11 cellular contexts compared by ENCODE assay signal in the genomic region with DNA sequence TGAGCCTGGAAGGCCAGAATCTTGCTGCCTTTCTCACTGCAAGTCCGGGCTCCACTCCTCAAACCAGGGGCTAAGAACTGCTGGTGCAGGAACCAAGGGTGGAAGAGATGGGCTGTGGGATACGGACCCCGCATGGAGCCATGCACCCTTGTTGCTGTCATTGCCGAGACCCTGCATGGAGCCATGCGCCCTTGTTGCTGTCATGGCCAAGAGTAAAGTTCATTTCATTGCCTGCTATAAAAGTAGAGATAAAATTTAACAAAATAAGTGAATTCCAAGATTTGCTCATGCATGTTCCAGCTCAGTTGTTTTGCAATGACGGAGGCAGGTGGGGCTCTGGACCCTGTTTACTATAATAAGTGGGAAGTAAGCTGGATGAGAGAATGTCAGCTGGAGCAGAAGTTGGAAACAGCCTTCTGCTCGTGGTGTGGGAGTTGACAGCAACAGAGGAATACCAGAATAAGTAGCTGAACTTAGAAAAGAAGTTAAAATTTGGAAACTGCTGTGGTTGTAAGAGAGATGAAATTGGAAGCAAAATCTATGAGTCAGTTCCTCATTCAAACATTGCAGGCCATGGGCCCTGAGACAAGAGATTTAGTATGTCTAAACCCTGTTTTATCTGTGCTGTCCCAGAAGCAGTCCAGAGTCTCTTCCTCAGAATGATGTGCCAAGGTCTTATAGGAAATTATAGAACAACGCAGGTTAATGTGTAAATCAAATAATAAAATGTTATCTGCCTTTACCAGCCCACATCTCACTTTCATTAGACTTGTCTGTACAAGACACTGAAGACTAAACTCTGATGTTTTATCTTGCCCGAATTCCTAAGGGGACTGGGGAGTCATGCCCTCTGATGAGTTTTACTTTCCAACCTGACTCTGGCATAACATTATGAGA. TPM values are rescaled to one million over a fixed set of nuclear protein-coding genes. Genes with fewer than 3 reads are reported as not detected.
A peak's percentile ranks its signal among the peaks of the same experiment; 100 is the strongest.
DNase-seq lines count a peak whose midpoint lies in the region; ATAC-seq and TF ChIP-seq lines count a peak whose summit lies in the region.
"Had no signal": no experiment of that assay in that cellular context is flagged by ENCODE, and none has a peak within 500 bp of the region (broad histone marks: within the 10 kb centered on the region; RNA-seq: fewer than 3 reads in every experiment).

No MANE protein-coding gene starts in this region.

- H3K36me3 ChIP-seq in body of pancreas (replicated peaks in 1 of 2; ENCODE audit: insufficient read depth in 1 of 2, low read depth in 2 of 2) (no peaks in the 10 kb centered on the region), left ventricle myocardium inferior (no peaks in the 10 kb centered on the region)

- H3K27me3 ChIP-seq in body of pancreas: no peaks in the 10 kb centered on the region
- H3K27me3 ChIP-seq in left ventricle myocardium inferior (ENCODE audit: low read depth): peaks cover 26% of the 10 kb centered on the region

- H3K4me3 ChIP-seq in body of pancreas (no peak overlapping the region), left ventricle myocardium inferior (no peak overlapping the region)

- H3K4me1 ChIP-seq in body of pancreas (no peaks in the 10 kb centered on the region), left ventricle myocardium inferior (no peaks in the 10 kb centered on the region)

- TF ChIP-seq CTCF in body of pancreas (IDR thresholded peaks at IDR 0.05) (no peak), left ventricle myocardium inferior (IDR thresholded peaks at IDR 0.05; ENCODE audit: borderline replicate concordance) (no peak)

- peaks cover 6 to 13% of the 10 kb centered on the region in 2 donors for H3K27me3 Mint-ChIP-seq in T-cell
- H3K27me3 Mint-ChIP-seq in effector memory CD8-positive, alpha-beta T cell: peaks cover 9 to 53% of the 10 kb centered on the region in 2 donors

- TF ChIP-seq POLR2A in body of pancreas (IDR thresholded peaks at IDR 0.05): no peak

- CTCF ChIA-PET in T-cell (lab: Charles Lee): no interaction called here

- no peaks in the 10 kb centered on the region for H3K36me3 Mint-ChIP-seq in T-cell
- H3K36me3 Mint-ChIP-seq in effector memory CD8-positive, alpha-beta T cell (ENCODE audit: insufficient read depth): no peaks in the 10 kb centered on the region
- H3K36me3 Mint-ChIP-seq: immature natural killer cell had no signal

- no peaks in the 10 kb centered on the region for H3K4me1 Mint-ChIP-seq in T-cell
- no peaks in the 10 kb centered on the region for H3K4me1 Mint-ChIP-seq in effector memory CD8-positive, alpha-beta T cell (ENCODE audit: low read depth in 2 of 2)
- H3K4me1 Mint-ChIP-seq: immature natural killer cell had no signal

- H3K27ac Mint-ChIP-seq in T-cell: no peak overlapping the region
- no peak overlapping the region for H3K27ac Mint-ChIP-seq in effector memory CD8-positive, alpha-beta T cell
- H3K27ac Mint-ChIP-seq: immature natural killer cell had no signal

- POLR2A ChIA-PET in T-cell (lab: Charles Lee): no interaction called here

- H3K27ac ChIP-seq in body of pancreas (no peak overlapping the region), left ventricle myocardium inferior (replicated peaks) (peak overlapping the region; percentile 67)

- H3K9me3 Mint-ChIP-seq in T-cell: no peaks in the 10 kb centered on the region
- H3K9me3 Mint-ChIP-seq in effector memory CD8-positive, alpha-beta T cell: no peaks in the 10 kb centered on the region
- H3K9me3 Mint-ChIP-seq: immature natural killer cell had no signal

- peak; percentile 53 for ATAC-seq in body of pancreas
- ATAC-seq in T-cell (replicated peaks in 1 of 4): no peak
- no peak for ATAC-seq in effector memory CD8-positive, alpha-beta T cell (replicated peaks)

- WGBS in body of pancreas, 2 donors: 74 to 82% methylated on average over 9 of the region's 9 CpGs

- DNase-seq in Kasumi-1 (lab: John Stamatoyannopoulos, UW) (peak; percentile 74 to 75), body of pancreas (peak in 2 of 4 donors; percentile 33 to 55), left ventricle myocardium inferior (peak; percentile 62), superior temporal gyrus (ENCODE audit: extremely low spot score) (peak; percentile 21), NCI-H2107 (lab: John Stamatoyannopoulos, UW) (no peak), T-cell (no peak), NCI-H446 (lab: John Stamatoyannopoulos, UW) (no peak)
- no peak for DNase-seq in effector memory CD8-positive, alpha-beta T cell
- DNase-seq: cortex of kidney, immature natural killer cell, NCI-H1092 treated with DMSO at 0.1 percent for 48 hours had no signal

- intact Hi-C loops in body of pancreas (cut with DNase I) (no loop called here), left ventricle myocardium inferior (cut with micrococcal nuclease) (no loop called here)

- H3K9me3 ChIP-seq in body of pancreas (no peaks in the 10 kb centered on the region), left ventricle myocardium inferior (replicated peaks) (peaks cover 6% of the 10 kb centered on the region)

- no peak overlapping the region for H3K4me3 Mint-ChIP-seq in T-cell
- no peak overlapping the region for H3K4me3 Mint-ChIP-seq in effector memory CD8-positive, alpha-beta T cell
- H3K4me3 Mint-ChIP-seq: immature natural killer cell had no signal

RNA-seq across cellular contexts. Expression of a gene that starts 15.8 kb away (rescaled TPM):
- total RNA-seq in body of pancreas (1 to 10 TPM; 8.9 to 9.6 TPM), left ventricle myocardium inferior (6.9 TPM), T-cell (under 1 TPM in 3 of 5 donors, not detected in 2; 0.09 to 0.39 (median 0.12) TPM)

Comparison
In these comparisons a context has a peak if more than half of its experiments do, and no peak if none do; other contexts are left out.
1. DNase-seq: peak in Kasumi-1 (2 of 2), left ventricle myocardium inferior (single experiment) and superior temporal gyrus (single experiment); none in NCI-H2107 (single experiment), T-cell (0 of 34), effector memory CD8-positive, alpha-beta T cell (0 of 3) and NCI-H446 (0 of 2).